In the genomic region with DNA sequence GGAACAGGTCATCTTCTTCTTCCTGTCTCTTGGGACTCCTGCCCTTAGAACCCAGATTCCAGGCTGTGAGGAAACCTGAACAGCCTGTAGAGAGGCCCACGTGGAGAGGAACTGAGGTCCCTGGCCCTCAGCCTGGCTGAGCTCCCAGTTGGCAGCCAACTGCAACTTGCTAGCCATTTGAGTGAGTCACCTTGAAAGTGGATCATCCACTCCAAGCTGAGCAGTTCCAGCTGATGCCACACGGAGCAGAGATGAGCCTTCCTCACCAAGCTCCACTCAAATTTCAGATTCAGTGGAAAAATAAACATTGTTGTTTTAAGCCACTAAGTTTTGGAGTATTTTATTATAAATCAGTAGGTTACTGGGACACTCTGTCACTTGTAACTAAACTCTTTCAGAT, we compare ENCODE assay signal across 8 cellular contexts.
DNase-seq lines count a peak whose midpoint lies in the region; ATAC-seq, FAIRE-seq and TF ChIP-seq lines count a peak whose summit lies in the region.

No MANE protein-coding gene starts in this region.

- H3K9me2 ChIP-seq in Loucy (replicated peaks; ENCODE audit: low read depth, low read length): no peaks in the 10 kb centered on the region

- H3K9me3 ChIP-seq in Loucy (ENCODE audit: insufficient read depth, low read depth, low read length): no peaks in the 10 kb centered on the region

- H3F3A ChIP-seq in Loucy (ENCODE audit: low read depth): no peaks in the 10 kb centered on the region

- no peaks in the 10 kb centered on the region for H3K27me3 ChIP-seq in Loucy (ENCODE audit: insufficient read depth, low read length, poor library complexity, severe bottlenecking)

- H3K36me3 ChIP-seq in Loucy (ENCODE audit: insufficient read depth, low read length): no peaks in the 10 kb centered on the region

- H3K4me1 Mint-ChIP-seq in stimulated activated naive CD8-positive, alpha-beta T cell treated with anti-CD3 and anti-CD28 coated beads, Interleukin-15, amount 100 ng/mL, for 72 hours: no peaks in the 10 kb centered on the region

- in situ Hi-C loops in astrocyte of the cerebellum (cut with HindIII; ENCODE audit: low sequenced_read_pairs): no loop called here

- no peaks in the 10 kb centered on the region for H3K79me2 ChIP-seq in Loucy (ENCODE audit: insufficient read depth, low read length)

- no peaks in the 10 kb centered on the region for H4K20me1 ChIP-seq in Loucy (ENCODE audit: insufficient read depth, low read length, poor library complexity, severe bottlenecking)

- no peaks in the 10 kb centered on the region for H3K4me1 ChIP-seq in Loucy (ENCODE audit: insufficient read depth, low read length, poor library complexity, severe bottlenecking)

- no peaks in the 10 kb centered on the region for H3K27me3 Mint-ChIP-seq in stimulated activated naive CD8-positive, alpha-beta T cell treated with anti-CD3 and anti-CD28 coated beads, Interleukin-15, amount 100 ng/mL, for 72 hours

- peaks cover 4 to 8% of the 10 kb centered on the region in 2 donors for H3K9me3 Mint-ChIP-seq in stimulated activated naive CD8-positive, alpha-beta T cell treated with anti-CD3 and anti-CD28 coated beads, Interleukin-15, amount 100 ng/mL, for 72 hours

- no peak for ATAC-seq in stimulated activated naive CD8-positive, alpha-beta T cell treated with anti-CD3 and anti-CD28 coated beads, Interleukin-15, amount 100 ng/mL, for 72 hours
- ATAC-seq in GM18517 (IDR thresholded peaks at IDR 0.05; ENCODE audit: unreplicated experiment): no peak

- H3K27ac Mint-ChIP-seq in stimulated activated naive CD8-positive, alpha-beta T cell treated with anti-CD3 and anti-CD28 coated beads, Interleukin-15, amount 100 ng/mL, for 72 hours: no peak overlapping the region

- H3K9ac ChIP-seq in Loucy (ENCODE audit: low read depth, low read length, poor library complexity, severe bottlenecking): no peak overlapping the region

- H3K4me3 ChIP-seq in Loucy (ENCODE audit: low read length, poor library complexity, severe bottlenecking): no peak overlapping the region
- no peak overlapping the region for H3K4me3 ChIP-seq in astrocyte of the cerebellum (ENCODE audit: low read depth, low read length)

- TF ChIP-seq CTCF in Loucy (conservative IDR thresholded peaks at IDR 0.05; ENCODE audit: low read length): peak; percentile 41
- TF ChIP-seq CTCF in astrocyte of the cerebellum (IDR thresholded peaks at IDR 0.05; ENCODE audit: low read depth, low read length, missing control alignments): peak; percentile 71
- no peak for TF ChIP-seq CTCF in D721Med (IDR thresholded peaks at IDR 0.05; ENCODE audit: insufficient read depth, missing control alignments)

- H2AFZ ChIP-seq in Loucy (ENCODE audit: low read length): no peak overlapping the region

- H3K4me2 ChIP-seq in Loucy (ENCODE audit: low read depth, low read length, poor library complexity, severe bottlenecking): no peak overlapping the region

- FAIRE-seq in D721Med (lab: Jason Lieb, UNC): no peak

- H3K4me3 Mint-ChIP-seq in stimulated activated naive CD8-positive, alpha-beta T cell treated with anti-CD3 and anti-CD28 coated beads, Interleukin-15, amount 100 ng/mL, for 72 hours: no peak overlapping the region

- DNase-seq in COLO829 (ENCODE audit: low spot score): peak; percentile 25
- DNase-seq in astrocyte of the cerebellum (ENCODE audit: low read depth): peak; percentile 84
- DNase-seq in kidney glomerular epithelial cell (lab: John Stamatoyannopoulos, UW): peak; percentile 26
- DNase-seq in D721Med (ENCODE audit: insufficient read length, low spot score): no peak
- no peak for DNase-seq in stimulated activated naive CD8-positive, alpha-beta T cell treated with anti-CD3 and anti-CD28 coated beads, Interleukin-15, amount 100 ng/mL, for 72 hours
- no peak for DNase-seq in GF-D8 (lab: John Stamatoyannopoulos, UW)

Comparison
In these comparisons a context has a peak if more than half of its experiments do, and no peak if none do; other contexts are left out.
1. DNase-seq: peak in COLO829 (single experiment), astrocyte of the cerebellum (single experiment) and kidney glomerular epithelial cell (single experiment); none in D721Med (single experiment), stimulated activated naive CD8-positive, alpha-beta T cell treated with anti-CD3 and anti-CD28 coated beads, Interleukin-15, amount 100 ng/mL, for 72 hours (0 of 2) and GF-D8 (single experiment).